ENCODE assay signal across 1 cellular context in genomic region chr16:86554917-86555762, GRCh38.
TF ChIP-seq lines count a peak whose summit lies in the region.

Gene MTHFSD (minus strand): TSS chr16:86555235. CDS start chr16:86555184, 51 bp downstream.

TF ChIP-seq in HEK293, 187 proteins besides CTCF, POLR2A, EP300 and RAD21 (continued from another document and continues in another):
- TF ChIP-seq ELK4 (IDR thresholded peaks at IDR 0.05; ENCODE audit: borderline replicate concordance, low read depth, low read length) (no peak), ZNF513 (tag by site-specific recombination; IDR thresholded peaks at IDR 0.05) (no peak), WT1 (tag by site-specific recombination; IDR thresholded peaks at IDR 0.05) (no peak), ZBTB11 (tag by site-specific recombination; conservative IDR thresholded peaks at IDR 0.05; ENCODE audit: low read depth) (peak; percentile 15; the same call in 1 of the 2 replicates), FEZF1 (tag by site-specific recombination; IDR thresholded peaks at IDR 0.05) (no peak), ZBTB26 (tag by site-specific recombination; optimal IDR thresholded peaks at IDR 0.05) (peak; percentile 30), ZNF610 (tag by site-specific recombination; IDR thresholded peaks at IDR 0.05; ENCODE audit: borderline replicate concordance) (no peak; the same call in 1 of the 2 replicates), ZNF623 (tag by site-specific recombination; IDR thresholded peaks at IDR 0.05) (peak; percentile 8; the same call in 1 of the 2 replicates), ZNF311 (tag by site-specific recombination; IDR thresholded peaks at IDR 0.05; ENCODE audit: borderline replicate concordance) (no peak), ZEB2 (tag by site-specific recombination; IDR thresholded peaks at IDR 0.05) (peak; percentile 24; the same call in 1 of the 2 replicates), ZNF37A (tag by site-specific recombination; IDR thresholded peaks at IDR 0.05) (no peak), ZNF2 (tag by site-specific recombination; IDR thresholded peaks at IDR 0.05) (no peak), ZNF658 (tag by site-specific recombination; IDR thresholded peaks at IDR 0.05) (no peak), ZNF785 (tag by site-specific recombination; IDR thresholded peaks at IDR 0.05) (no peak), ZNF701 (tag by site-specific recombination; IDR thresholded peaks at IDR 0.05) (no peak), ZNF292 (tag by site-specific recombination; IDR thresholded peaks at IDR 0.05; ENCODE audit: borderline replicate concordance, low read depth) (no peak), SP2 (tag by site-specific recombination; IDR thresholded peaks at IDR 0.05) (peak; percentile 70), ZNF76 (tag by site-specific recombination; IDR thresholded peaks at IDR 0.05; ENCODE audit: borderline replicate concordance, low read depth) (peak; percentile 86), ZBTB20 (tag by site-specific recombination; IDR thresholded peaks at IDR 0.05) (peak; percentile 58; the same call in 1 of the 2 replicates), HOXC10 (CRISPR knock-in tag; IDR thresholded peaks at IDR 0.05) (no peak), ZNF391 (tag by site-specific recombination; IDR thresholded peaks at IDR 0.05; ENCODE audit: borderline replicate concordance, low read depth) (no peak), BCL11A (tag by site-specific recombination; IDR thresholded peaks at IDR 0.05; ENCODE audit: low read depth) (no peak), ZNF692 (tag by site-specific recombination; IDR thresholded peaks at IDR 0.05) (no peak), ZNF548 (tag by site-specific recombination; IDR thresholded peaks at IDR 0.05) (no peak), ZNF248 (tag by site-specific recombination; IDR thresholded peaks at IDR 0.05) (no peak), ZBTB49 (tag by site-specific recombination; IDR thresholded peaks at IDR 0.05; ENCODE audit: low read depth) (no peak), KLF17 (tag by site-specific recombination; IDR thresholded peaks at IDR 0.05) (peak; percentile 24; the same call in 1 of the 2 replicates), ZNF664 (tag by site-specific recombination; IDR thresholded peaks at IDR 0.05) (no peak), ZXDB (tag by site-specific recombination; IDR thresholded peaks at IDR 0.05) (peak; percentile 39; the same call in 1 of the 2 replicates), ZNF621 (tag by site-specific recombination; IDR thresholded peaks at IDR 0.05) (no peak), GLI4 (tag by site-specific recombination; IDR thresholded peaks at IDR 0.05) (no peak), ZNF138 (tag by site-specific recombination; IDR thresholded peaks at IDR 0.05; ENCODE audit: borderline replicate concordance) (no peak), ZNF600 (tag by site-specific recombination; IDR thresholded peaks at IDR 0.05) (peak; percentile 62), ZNF175 (tag by site-specific recombination; IDR thresholded peaks at IDR 0.05) (no peak), ZNF169 (tag by site-specific recombination; IDR thresholded peaks at IDR 0.05) (no peak), KLF8 (tag by site-specific recombination; IDR thresholded peaks at IDR 0.05) (peak; percentile 7; the same call in 1 of the 2 replicates), ZNF549 (tag by site-specific recombination; IDR thresholded peaks at IDR 0.05) (no peak), ZNF571 (tag by site-specific recombination; IDR thresholded peaks at IDR 0.05) (no peak), ZNF394 (tag by site-specific recombination; IDR thresholded peaks at IDR 0.05; ENCODE audit: borderline replicate concordance) (no peak), ZNF514 (tag by site-specific recombination; IDR thresholded peaks at IDR 0.05) (no peak), OVOL3 (tag by site-specific recombination; IDR thresholded peaks at IDR 0.05) (no peak), ZBTB21 (tag by site-specific recombination; IDR thresholded peaks at IDR 0.05) (peak; percentile 79), ZNF580 (tag by site-specific recombination; IDR thresholded peaks at IDR 0.05) (peak; percentile 65; the same call in 1 of the 2 replicates), ZNF449 (tag by site-specific recombination; IDR thresholded peaks at IDR 0.05) (no peak), ZNF211 (tag by site-specific recombination; IDR thresholded peaks at IDR 0.05; ENCODE audit: low read depth) (no peak), ZNF341 (tag by site-specific recombination; IDR thresholded peaks at IDR 0.05; ENCODE audit: low read depth) (peak; percentile 63), ZNF639 (tag by site-specific recombination; IDR thresholded peaks at IDR 0.05) (no peak), ZNF280C (tag by site-specific recombination; IDR thresholded peaks at IDR 0.05) (no peak)
